ENCODE assay signal across 15 cellular contexts in the genomic region with DNA sequence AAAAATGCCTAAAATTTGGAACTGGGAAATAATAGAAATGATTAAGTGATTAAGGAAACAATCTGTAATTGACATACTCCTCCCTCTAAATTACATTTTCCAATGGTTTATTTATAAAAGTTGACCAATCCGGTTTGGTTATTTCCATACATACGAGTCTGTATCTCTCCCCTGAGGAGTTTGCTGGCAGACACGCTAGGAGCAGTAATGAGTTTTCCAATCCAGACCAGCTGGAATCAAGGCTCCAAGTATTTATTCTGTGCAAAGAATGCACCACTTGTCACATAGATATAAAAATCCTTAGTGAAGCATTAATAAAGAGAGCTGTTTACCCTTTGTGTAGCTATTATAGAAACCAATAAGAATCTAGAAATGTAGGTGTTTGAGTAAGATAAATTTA.
"Had no signal": no experiment of that assay in that cellular context is flagged by ENCODE, and none has a peak within 500 bp of the region (broad histone marks: within the 10 kb centered on the region; RNA-seq: fewer than 3 reads in every experiment).

No MANE protein-coding gene starts in this region.

- H3K27me3 ChIP-seq: right lobe of liver had no signal

- H3K9me3 ChIP-seq: right lobe of liver had no signal

- H3K36me3 ChIP-seq: right lobe of liver, spleen had no signal

- ATAC-seq: activated T-helper 17 cell treated with anti-CD3 and anti-CD28 coated beads, Interleukin-2, amount 50 U/mL, for 72 hours; naive thymus-derived CD8-positive, alpha-beta T cell; right lobe of liver; stimulated activated naive B cell treated with anti-CD40 and anti-IgM and Interleukin-4, amounts not matched to agents 10 μg/mL and 1 μg/mL and 100 μg/mL, for 72 hours had no signal

- H3K27ac ChIP-seq: right lobe of liver, spleen had no signal

- DNase-seq: activated CD4-positive, alpha-beta T cell treated with anti-CD3 and anti-CD28 coated beads, Interleukin-2, amount 50 U/mL, for 1 hour; activated CD4-positive, CD25-positive, alpha-beta regulatory T cell; activated naive CD4-positive, alpha-beta T cell treated with anti-CD3 and anti-CD28 coated beads for 36 hours; activated T-cell treated with anti-CD3 and anti-CD28 coated beads for 4 hours; effector memory CD4-positive, alpha-beta T cell; mammary epithelial cell; naive thymus-derived CD8-positive, alpha-beta T cell; nucleus accumbens; right lobe of liver; spleen; stimulated activated CD4-positive, alpha-beta T cell treated with anti-CD3 and anti-CD28 coated beads, Interleukin-1b, Interleukin-23, amount 100 ng/mL, for 48 hours; stimulated activated naive B cell treated with anti-CD40 and anti-IgM and Interleukin-4, amounts not matched to agents 10 μg/mL and 1 μg/mL and 100 μg/mL, for 72 hours; substantia nigra; trophoblast cell had no signal

- H3K4me3 ChIP-seq: right lobe of liver, spleen had no signal

- H3K4me1 ChIP-seq: spleen had no signal
